8 cellular contexts compared by ENCODE assay signal in the genomic region with DNA sequence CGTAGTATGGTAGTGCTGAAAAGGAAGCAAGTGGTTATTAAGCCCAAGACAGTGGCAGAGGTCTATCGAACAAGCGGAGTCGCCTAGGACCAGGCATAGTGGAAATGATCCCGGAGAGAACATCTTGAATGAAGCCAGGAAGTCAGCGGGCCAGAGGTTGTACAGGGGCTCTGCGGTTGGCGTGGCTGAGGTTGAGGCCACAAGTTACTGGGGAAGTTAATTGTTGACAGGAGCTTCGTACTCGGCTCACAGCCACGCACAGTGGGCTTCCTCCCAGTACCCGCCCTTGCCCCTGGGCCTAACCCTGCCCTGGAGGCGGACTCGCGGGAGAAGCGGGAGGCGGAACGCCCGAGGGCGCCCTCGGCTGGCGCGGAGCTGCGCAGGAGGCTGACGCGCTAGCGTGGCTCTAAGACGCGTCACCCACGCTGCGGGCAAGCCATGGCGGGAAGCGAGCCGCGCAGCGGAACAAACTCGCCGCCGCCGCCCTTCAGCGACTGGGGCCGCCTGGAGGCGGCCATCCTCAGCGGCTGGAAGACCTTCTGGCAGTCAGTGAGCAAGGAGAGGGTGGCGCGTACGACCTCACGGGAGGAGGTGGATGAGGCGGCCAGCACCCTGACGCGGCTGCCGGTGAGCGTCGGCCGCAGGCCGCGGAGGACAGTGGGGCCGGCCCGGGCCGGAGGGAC. TPM values are rescaled to one million over a fixed set of nuclear protein-coding genes. Genes with fewer than 3 reads are reported as not detected.
A peak's percentile ranks its signal among the peaks of the same experiment; 100 is the strongest.
DNase-seq lines count a peak whose midpoint lies in the region; ATAC-seq and TF ChIP-seq lines count a peak whose summit lies in the region.

A gene with protein sequence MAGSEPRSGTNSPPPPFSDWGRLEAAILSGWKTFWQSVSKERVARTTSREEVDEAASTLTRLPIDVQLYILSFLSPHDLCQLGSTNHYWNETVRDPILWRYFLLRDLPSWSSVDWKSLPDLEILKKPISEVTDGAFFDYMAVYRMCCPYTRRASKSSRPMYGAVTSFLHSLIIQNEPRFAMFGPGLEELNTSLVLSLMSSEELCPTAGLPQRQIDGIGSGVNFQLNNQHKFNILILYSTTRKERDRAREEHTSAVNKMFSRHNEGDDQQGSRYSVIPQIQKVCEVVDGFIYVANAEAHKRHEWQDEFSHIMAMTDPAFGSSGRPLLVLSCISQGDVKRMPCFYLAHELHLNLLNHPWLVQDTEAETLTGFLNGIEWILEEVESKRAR (plus strand): TSS at position 410 of the 683 bp plus-strand sequence. CDS start 29 bp downstream, at position 439.

- H3K36me3 ChIP-seq in parathyroid adenoma (ENCODE audit: control insufficient read depth, insufficient read depth, low read length), result no peaks in the 10 kb centered on the region
- H3K36me3 ChIP-seq in tibial artery, result peaks cover 3 to 27% (median 9%) of the 10 kb centered on the region in 3 donors

- H3K4me3 ChIP-seq in GM12864 (ENCODE audit: low read depth, low read length) (peak within 1 kb of the TSS; percentile 97), NB4 (ENCODE audit: low read depth, low read length) (peak within 1 kb of the TSS; percentile 50), parathyroid adenoma (ENCODE audit: low read depth, low read length) (peak within 1 kb of the TSS; percentile 66), tibial artery (peak within 1 kb of the TSS; percentile 87 to 90)

- H3K4me3 Mint-ChIP-seq in glutamatergic neuron (ENCODE audit: unreplicated experiment), result peak within 1 kb of the TSS; percentile 82

- H3K27ac Mint-ChIP-seq in activated naive CD4-positive, alpha-beta T cell treated with anti-CD3 and anti-CD28 coated beads, Interleukin-2, amount 50 U/mL, for 72 hours, result peak within 1 kb of the TSS; percentile 97 to 100
- H3K27ac Mint-ChIP-seq in glutamatergic neuron (ENCODE audit: unreplicated experiment), result no peak within 1 kb of the TSS

- no peaks in the 10 kb centered on the region for H3K27me3 ChIP-seq in parathyroid adenoma (ENCODE audit: control insufficient read depth, insufficient read depth, low read length)
- no peaks in the 10 kb centered on the region for H3K27me3 ChIP-seq in tibial artery

- H3K9ac ChIP-seq in parathyroid adenoma, result peak within 1 kb of the TSS; percentile 57

- H3K27ac ChIP-seq in parathyroid adenoma, result peak within 1 kb of the TSS; percentile 85
- peak within 1 kb of the TSS; percentile 98 to 99 for H3K27ac ChIP-seq in tibial artery

- no peaks in the 10 kb centered on the region for H3K9me3 Mint-ChIP-seq in activated naive CD4-positive, alpha-beta T cell treated with anti-CD3 and anti-CD28 coated beads, Interleukin-2, amount 50 U/mL, for 72 hours
- H3K9me3 Mint-ChIP-seq in glutamatergic neuron (ENCODE audit: unreplicated experiment), result peaks cover 2% of the 10 kb centered on the region

- no peaks in the 10 kb centered on the region for H3K4me1 ChIP-seq in parathyroid adenoma
- H3K4me1 ChIP-seq in tibial artery, result peaks cover 0 to 12% (median 7%) of the 10 kb centered on the region in 4 donors

- no peaks in the 10 kb centered on the region for H3K79me2 ChIP-seq in parathyroid adenoma

- H3K4me2 ChIP-seq in parathyroid adenoma (ENCODE audit: low read length), result peak within 1 kb of the TSS; percentile 81

- H3K36me3 Mint-ChIP-seq in activated naive CD4-positive, alpha-beta T cell treated with anti-CD3 and anti-CD28 coated beads, Interleukin-2, amount 50 U/mL, for 72 hours, result peaks cover under 1 to 9% of the 10 kb centered on the region in 2 donors
- H3K36me3 Mint-ChIP-seq in glutamatergic neuron (ENCODE audit: unreplicated experiment), result no peaks in the 10 kb centered on the region

- H3K9me3 ChIP-seq in parathyroid adenoma (ENCODE audit: control insufficient read depth, low read length) (no peaks in the 10 kb centered on the region), tibial artery (no peaks in the 10 kb centered on the region)

- ATAC-seq in HG02571 (IDR thresholded peaks at IDR 0.05; ENCODE audit: unreplicated experiment), result peak; percentile 98
- ATAC-seq in activated naive CD4-positive, alpha-beta T cell treated with anti-CD3 and anti-CD28 coated beads, Interleukin-2, amount 50 U/mL, for 72 hours, result peak; percentile 97 to 98

- H2AFZ ChIP-seq in parathyroid adenoma, result peak within 1 kb of the TSS; percentile 98

- no peaks in the 10 kb centered on the region for H3K27me3 Mint-ChIP-seq in glutamatergic neuron (ENCODE audit: unreplicated experiment)

- DNase-seq in GM12864 (ENCODE audit: low read depth), result peak; percentile 55
- peak; percentile 88 for DNase-seq in NB4 (ENCODE audit: low read depth)
- peak; percentile 67 for DNase-seq in SKM-1 (lab: John Stamatoyannopoulos, UW; ENCODE audit: unreplicated experiment)
- DNase-seq in activated naive CD4-positive, alpha-beta T cell treated with anti-CD3 and anti-CD28 coated beads, Interleukin-2, amount 50 U/mL, for 72 hours (ENCODE audit: low spot score in 2 of 2), result peak; percentile 87 to 91
- peak; percentile 78 for DNase-seq in glutamatergic neuron
- peak; percentile 80 to 92 for DNase-seq in tibial artery

- intact Hi-C loops in tibial artery (cut with DNase I; ENCODE audit: low total_unique reads), result loop anchor here (5.0 kb wide), 1 partner anchor 58 kb away; no protein-coding TSS in a partner anchor

- no peaks in the 10 kb centered on the region for H3K4me1 Mint-ChIP-seq in glutamatergic neuron (ENCODE audit: low read depth, unreplicated experiment)

- TF ChIP-seq CTCF in GM12864 (IDR thresholded peaks at IDR 0.05; ENCODE audit: low read depth, low read length, missing control alignments) (peak; percentile 69), NB4 (IDR thresholded peaks at IDR 0.05; ENCODE audit: low read depth, low read length) (peak; percentile 54), glutamatergic neuron (IDR thresholded peaks at IDR 0.05; ENCODE audit: partially characterized antibody, unreplicated experiment) (no peak), parathyroid adenoma (IDR thresholded peaks at IDR 0.05) (peak; percentile 68), tibial artery (IDR thresholded peaks at IDR 0.05) (peak; percentile 25 to 59)

- TF ChIP-seq POLR2A in NB4 (IDR thresholded peaks at IDR 0.05; ENCODE audit: extremely low read depth, insufficient read length), result no peak

RNA-seq across cellular contexts. Expression of the gene that starts here (rescaled TPM):
- 10 to 100 TPM in 1 of 2 donors, 1 to 10 TPM in 1; 3.8 to 21.0 TPM for total RNA-seq in activated naive CD4-positive, alpha-beta T cell treated with anti-CD3 and anti-CD28 coated beads, Interleukin-2, amount 50 U/mL, for 72 hours
- total RNA-seq in glutamatergic neuron (ENCODE audit: unreplicated experiment), result 1.0 TPM

Comparison
In these comparisons a context has a peak if more than half of its experiments do, and no peak if none do; other contexts are left out.
1. Peak in every context shown above with its lines: DNase-seq, ATAC-seq, H3K4me3 ChIP-seq and H3K27ac ChIP-seq.